Comparison of ENCODE assay signal across 23 cellular contexts in the genomic region with DNA sequence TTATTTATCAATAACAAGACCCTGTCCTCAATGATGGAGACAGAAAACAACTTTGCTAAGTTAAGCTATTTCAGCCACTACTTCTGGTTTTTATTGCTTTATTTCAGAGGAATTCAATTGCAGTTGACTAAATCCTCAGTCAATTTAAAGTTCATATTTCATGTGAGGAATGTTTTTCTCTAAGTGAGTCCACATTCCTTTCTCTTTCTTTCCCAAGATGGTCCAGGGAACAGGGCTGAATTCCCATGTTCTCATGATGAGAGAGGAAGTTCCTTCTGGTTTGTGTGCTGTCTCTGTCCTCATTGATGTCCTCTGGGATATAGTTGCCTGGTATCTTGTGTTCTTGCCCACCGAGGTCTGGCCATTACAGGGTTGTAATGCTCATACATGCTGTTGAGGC.
DNase-seq lines count a peak whose midpoint lies in the region; TF ChIP-seq lines count a peak whose summit lies in the region.
"Had no signal": no experiment of that assay in that cellular context is flagged by ENCODE, and none has a peak within 500 bp of the region (broad histone marks: within the 10 kb centered on the region; RNA-seq: fewer than 3 reads in every experiment).

No MANE protein-coding gene starts in this region.

- TF ChIP-seq CTCF in HEK293 (tag by site-specific recombination; IDR thresholded peaks at IDR 0.05) (no peak), choroid plexus epithelial cell (conservative IDR thresholded peaks at IDR 0.05; ENCODE audit: low read depth, low read length) (no peak)

- H2BK12ac ChIP-seq in mesenchymal stem cell (ENCODE audit: low read length in 2 of 2), result no peak overlapping the region

- no peak overlapping the region for H2AFZ ChIP-seq in mesenchymal stem cell (ENCODE audit: low read depth, low read length)

- no peaks in the 10 kb centered on the region for H3K79me1 ChIP-seq in mesenchymal stem cell (replicated peaks; ENCODE audit: low read length, poor library complexity, severe bottlenecking)
- no peaks in the 10 kb centered on the region for H3K79me1 ChIP-seq in mesendoderm (ENCODE audit: low read length)

- DNase-seq in AG08395 (ENCODE audit: low spot score) (peak; percentile 52), choroid plexus epithelial cell (ENCODE audit: low read depth) (peak; percentile 40), mesenchymal stem cell (peak; percentile 23), mesendoderm (no peak), H4 (ENCODE audit: low spot score) (no peak), COLO829 (ENCODE audit: low spot score) (no peak), head of caudate nucleus (no peak)
- DNase-seq: activated CD4-positive, alpha-beta T cell treated with anti-CD3 and anti-CD28 coated beads, Interleukin-2, amount 50 U/mL, for 4 hours; activated naive CD4-positive, alpha-beta T cell treated with anti-CD3 and anti-CD28 coated beads, Interleukin-2, amount 50 U/mL, for 16 hours; aorta; C1 segment of cervical spinal cord; DMS79 treated with DMSO at 0.1 percent for 48 hours; effector memory CD8-positive, alpha-beta T cell; heart right ventricle; left colon; NCI-H146; NCI-H510A treated with DMSO at 0.1 percent for 48 hours; PC-3; uterus had no signal

- POLR2A ChIA-PET in HEK293 (lab: Yijun Ruan, JAX), result no interaction called here

- no peak overlapping the region for H4K5ac ChIP-seq in mesendoderm (ENCODE audit: low read length)

- no peak overlapping the region for H2AK5ac ChIP-seq in mesenchymal stem cell (ENCODE audit: low read length, severe bottlenecking)
- no peak overlapping the region for H2AK5ac ChIP-seq in mesendoderm (ENCODE audit: low read length)

- H2BK120ac ChIP-seq in mesenchymal stem cell (ENCODE audit: low read depth, low read length) (no peak overlapping the region), mesendoderm (ENCODE audit: low read depth, low read length) (no peak overlapping the region)

- no peak overlapping the region for H3K14ac ChIP-seq in mesenchymal stem cell (ENCODE audit: low read length in 2 of 2)

- CTCF ChIA-PET in HEK293 (lab: Yijun Ruan, JAX), result no interaction called here

- H2BK5ac ChIP-seq in mesenchymal stem cell (ENCODE audit: low read depth, low read length, poor library complexity, severe bottlenecking), result no peak overlapping the region
- no peak overlapping the region for H2BK5ac ChIP-seq in mesendoderm (ENCODE audit: low read length)

- H3K4ac ChIP-seq in mesenchymal stem cell (ENCODE audit: low read depth in 1 of 2, low read length in 2 of 2) (no peak overlapping the region), mesendoderm (ENCODE audit: low read depth, low read length) (no peak overlapping the region)

- no peak overlapping the region for H3K56ac ChIP-seq in mesendoderm (ENCODE audit: low read length)

- H3K79me2 ChIP-seq in mesendoderm (ENCODE audit: control insufficient read depth, insufficient read depth, low read length), result no peaks in the 10 kb centered on the region

- H3K27ac ChIP-seq in HEK293 (ENCODE audit: extremely low read depth, low read depth, low read length), result no peak overlapping the region
- H3K27ac ChIP-seq in mesenchymal stem cell (ENCODE audit: low read length, poor library complexity, severe bottlenecking), result no peak overlapping the region
- no peak overlapping the region for H3K27ac ChIP-seq in mesendoderm (ENCODE audit: low read depth, low read length)
- H3K27ac ChIP-seq: heart right ventricle, neutrophil, uterus had no signal

- H2BK15ac ChIP-seq in mesenchymal stem cell (ENCODE audit: low read depth, poor library complexity, severe bottlenecking), result no peak overlapping the region
- no peak overlapping the region for H2BK15ac ChIP-seq in mesendoderm (replicated peaks; ENCODE audit: low read depth)

- H3K18ac ChIP-seq in mesenchymal stem cell (ENCODE audit: low read depth in 1 of 2, low read length in 2 of 2) (no peak overlapping the region), mesendoderm (ENCODE audit: low read length) (no peak overlapping the region)

- 68% methylated on average over 1 of the region's 1 CpG for WGBS in mesenchymal stem cell
- WGBS in mesendoderm (ENCODE audit: extremely low coverage, insufficient coverage, low lambda C conversion rate), result no CpG with 5 or more reads among the region's 1 CpG

- H4K8ac ChIP-seq in mesenchymal stem cell (ENCODE audit: low read length) (no peak overlapping the region), mesendoderm (ENCODE audit: low read depth, low read length) (no peak overlapping the region)

- H3K9ac ChIP-seq in mesenchymal stem cell (ENCODE audit: low read length) (no peak overlapping the region), mesendoderm (ENCODE audit: low read length) (no peak overlapping the region)

- H3K4me2 ChIP-seq in mesenchymal stem cell (ENCODE audit: low read length, poor library complexity, severe bottlenecking) (no peak overlapping the region), mesendoderm (ENCODE audit: low read length) (no peak overlapping the region)
- H3K4me2 ChIP-seq: smooth muscle cell had no signal

- no peaks in the 10 kb centered on the region for H3K9me3 ChIP-seq in HEK293 (ENCODE audit: control insufficient read depth, insufficient read depth, low read depth, low read length)
- no peaks in the 10 kb centered on the region for H3K9me3 ChIP-seq in mesenchymal stem cell (ENCODE audit: control insufficient read depth, low read length)
- H3K9me3 ChIP-seq: esophagus muscularis mucosa, heart right ventricle, neutrophil, uterus had no signal

- H3K23ac ChIP-seq in mesenchymal stem cell (ENCODE audit: low read length in 2 of 2), result no peak overlapping the region
- no peak overlapping the region for H3K23ac ChIP-seq in mesendoderm (ENCODE audit: low read length)

- H3K27me3 ChIP-seq in mesenchymal stem cell (ENCODE audit: control insufficient read depth in 1 of 2, insufficient read depth in 1 of 2, low read length in 2 of 2) (no peaks in the 10 kb centered on the region), mesendoderm (ENCODE audit: insufficient read depth, low read length, poor library complexity) (no peaks in the 10 kb centered on the region)
- H3K27me3 ChIP-seq: esophagus muscularis mucosa, heart right ventricle, neutrophil, uterus had no signal

- H3K4me3 ChIP-seq in HEK293 (ENCODE audit: low read depth, low read length), result no peak overlapping the region
- H3K4me3 ChIP-seq in choroid plexus epithelial cell (ENCODE audit: low read depth, low read length), result no peak overlapping the region
- no peak overlapping the region for H3K4me3 ChIP-seq in mesenchymal stem cell (ENCODE audit: insufficient read depth in 1 of 2, low read depth in 1 of 2, low read length in 2 of 2)
- no peak overlapping the region for H3K4me3 ChIP-seq in mesendoderm (ENCODE audit: low read length)
- H3K4me3 ChIP-seq: esophagus muscularis mucosa, heart right ventricle, smooth muscle cell, uterus had no signal

- H4K91ac ChIP-seq in mesenchymal stem cell (ENCODE audit: low read length), result no peak overlapping the region

- H3K36me3 ChIP-seq in HEK293 (ENCODE audit: control insufficient read depth in 2 of 2, insufficient read depth in 1 of 2, low read length in 2 of 2), result peaks cover 0 to 46% of the 10 kb centered on the region in 2 experiments; a peak in 1 of 3 replicates
- H3K36me3 ChIP-seq in mesenchymal stem cell (ENCODE audit: control insufficient read depth in 1 of 2, insufficient read depth in 2 of 2, low read depth in 1 of 2, low read length in 2 of 2), result peaks cover 0 to 4% of the 10 kb centered on the region in 2 experiments
- no peaks in the 10 kb centered on the region for H3K36me3 ChIP-seq in mesendoderm (ENCODE audit: control insufficient read depth, insufficient read depth, low read length)
- H3K36me3 ChIP-seq: esophagus muscularis mucosa, heart right ventricle, neutrophil, uterus had no signal

- no peaks in the 10 kb centered on the region for H3K4me1 ChIP-seq in HEK293 (ENCODE audit: control insufficient read depth, insufficient read depth, low read length)
- H3K4me1 ChIP-seq in mesenchymal stem cell (ENCODE audit: control insufficient read depth, insufficient read depth, low read depth, low read length), result no peaks in the 10 kb centered on the region
- H3K4me1 ChIP-seq in mesendoderm (ENCODE audit: control insufficient read depth, low read depth, low read length), result no peaks in the 10 kb centered on the region
- H3K4me1 ChIP-seq: heart right ventricle, uterus had no signal

- intact Hi-C loops in head of caudate nucleus (cut with DNase I), result no loop called here

TF ChIP-seq in HEK293, 187 proteins besides CTCF, POLR2A, EP300 and RAD21:
- no peak for TF ChIP-seq ZNF394 (tag by site-specific recombination; IDR thresholded peaks at IDR 0.05; ENCODE audit: borderline replicate concordance)
- TF ChIP-seq, protein P1, sequence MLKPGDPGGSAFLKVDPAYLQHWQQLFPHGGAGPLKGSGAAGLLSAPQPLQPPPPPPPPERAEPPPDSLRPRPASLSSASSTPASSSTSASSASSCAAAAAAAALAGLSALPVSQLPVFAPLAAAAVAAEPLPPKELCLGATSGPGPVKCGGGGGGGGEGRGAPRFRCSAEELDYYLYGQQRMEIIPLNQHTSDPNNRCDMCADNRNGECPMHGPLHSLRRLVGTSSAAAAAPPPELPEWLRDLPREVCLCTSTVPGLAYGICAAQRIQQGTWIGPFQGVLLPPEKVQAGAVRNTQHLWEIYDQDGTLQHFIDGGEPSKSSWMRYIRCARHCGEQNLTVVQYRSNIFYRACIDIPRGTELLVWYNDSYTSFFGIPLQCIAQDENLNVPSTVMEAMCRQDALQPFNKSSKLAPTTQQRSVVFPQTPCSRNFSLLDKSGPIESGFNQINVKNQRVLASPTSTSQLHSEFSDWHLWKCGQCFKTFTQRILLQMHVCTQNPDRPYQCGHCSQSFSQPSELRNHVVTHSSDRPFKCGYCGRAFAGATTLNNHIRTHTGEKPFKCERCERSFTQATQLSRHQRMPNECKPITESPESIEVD (tag by site-specific recombination; IDR thresholded peaks at IDR 0.05), result peak; percentile 37; the same call in 1 of the 2 replicates

Comparison
In these comparisons a context has a peak if more than half of its experiments do, and no peak if none do; other contexts are left out.
1. DNase-seq: peak in AG08395 (single experiment), choroid plexus epithelial cell (single experiment) and mesenchymal stem cell (single experiment); none in mesendoderm (single experiment), H4 (single experiment), COLO829 (single experiment) and head of caudate nucleus (0 of 42).